In genomic region chr9:91423785-91424402, GRCh38 we compare ENCODE assay signal across 1 cellular context.
TF ChIP-seq lines count a peak whose summit lies in the region.

TSS of gene NFIL3 (minus strand) at chr9:91423832. CDS start at chr9:91410734, 13,098 bp downstream.

TF ChIP-seq in HepG2, 621 proteins besides CTCF, POLR2A, EP300 and RAD21 (continued from another document and continues in another):
- TF ChIP-seq ZNF281 (CRISPR knock-in tag; IDR thresholded peaks at IDR 0.05; ENCODE audit: borderline replicate concordance) (peak; percentile 18; the same call in 1 of the 2 replicates), CEBPB (IDR thresholded peaks at IDR 0.05; ENCODE audit: borderline replicate concordance, low read depth, low read length) (peak; percentile 98), ZSCAN25 (CRISPR knock-in tag; IDR thresholded peaks at IDR 0.05) (peak; percentile 43; the same call in 1 of the 2 replicates), ZNF484 (CRISPR knock-in tag; IDR thresholded peaks at IDR 0.05; ENCODE audit: borderline replicate concordance, low read depth) (no peak), SP2 (CRISPR knock-in tag; IDR thresholded peaks at IDR 0.05) (peak; percentile 58), ASH2L (IDR thresholded peaks at IDR 0.05; ENCODE audit: insufficient read length, low read depth, low read length) (no peak), YY1 (IDR thresholded peaks at IDR 0.05; ENCODE audit: insufficient read depth, insufficient replicate concordance, low read depth, low read length) (peak; percentile 54), ARID5B (CRISPR knock-in tag; IDR thresholded peaks at IDR 0.05) (peak; percentile 24; the same call in 1 of the 2 replicates), ZNF615 (CRISPR knock-in tag; IDR thresholded peaks at IDR 0.05; ENCODE audit: borderline replicate concordance) (no peak), MXD4 (CRISPR knock-in tag; IDR thresholded peaks at IDR 0.05) (peak; percentile 66), RARA (CRISPR knock-in tag; IDR thresholded peaks at IDR 0.05) (peak; percentile 32; the same call in 1 of the 2 replicates), ETV6 (CRISPR knock-in tag; conservative IDR thresholded peaks at IDR 0.05) (0 out of 2 replicates have a peak, but pooled peaks have one; percentile 47), ZNF710 (CRISPR knock-in tag; IDR thresholded peaks at IDR 0.05; ENCODE audit: borderline replicate concordance) (no peak), ZMAT3 (CRISPR knock-in tag; conservative IDR thresholded peaks at IDR 0.05) (0 out of 2 replicates have a peak, but pooled peaks have one; percentile 25), ZNF234 (CRISPR knock-in tag; conservative IDR thresholded peaks at IDR 0.05) (peak; percentile 56; the same call in 1 of the 2 replicates), TCF7 (IDR thresholded peaks at IDR 0.05; ENCODE audit: low read depth) (no peak), ZNF616 (CRISPR knock-in tag; IDR thresholded peaks at IDR 0.05; ENCODE audit: low read depth) (no peak; the same call in 1 of the 2 replicates), ATF2 (CRISPR knock-in tag; IDR thresholded peaks at IDR 0.05) (0 out of 2 replicates have a peak, but pooled peaks have one; percentile 9), ZC3H13 (CRISPR knock-in tag; IDR thresholded peaks at IDR 0.05) (peak; percentile 51; the same call in 1 of the 2 replicates), ZSCAN20 (CRISPR knock-in tag; IDR thresholded peaks at IDR 0.05; ENCODE audit: borderline replicate concordance) (peak; percentile 41; the same call in 1 of the 2 replicates), ZNF83 (CRISPR knock-in tag; IDR thresholded peaks at IDR 0.05; ENCODE audit: borderline replicate concordance) (no peak), HNRNPK (IDR thresholded peaks at IDR 0.05; ENCODE audit: low read depth, low read length, poor library complexity, severe bottlenecking) (peak; percentile 69), PRDM15 (CRISPR knock-in tag; IDR thresholded peaks at IDR 0.05) (no peak), ETS1 (CRISPR knock-in tag; IDR thresholded peaks at IDR 0.05) (peak; percentile 28; the same call in 1 of the 2 replicates), ZNF563 (CRISPR knock-in tag; IDR thresholded peaks at IDR 0.05) (no peak), ZNF780A (CRISPR knock-in tag; IDR thresholded peaks at IDR 0.05) (peak; percentile 70; the same call in 1 of the 2 replicates), HNRNPL (IDR thresholded peaks at IDR 0.05; ENCODE audit: low read depth, low read length) (0 out of 2 replicates have a peak, but pooled peaks have one; percentile 9), ZNF12 (CRISPR knock-in tag; IDR thresholded peaks at IDR 0.05) (peak; percentile 36), DRAP1 (CRISPR knock-in tag; IDR thresholded peaks at IDR 0.05) (0 out of 2 replicates have a peak, but pooled peaks have one; percentile 30), ZNF660 (CRISPR knock-in tag; IDR thresholded peaks at IDR 0.05; ENCODE audit: borderline replicate concordance, low read depth) (no peak), PLSCR1 (CRISPR knock-in tag; IDR thresholded peaks at IDR 0.05; ENCODE audit: borderline replicate concordance) (no peak), CERS6 (CRISPR knock-in tag; IDR thresholded peaks at IDR 0.05) (0 out of 2 replicates have a peak, but pooled peaks have one; percentile 26), ZNF414 (CRISPR knock-in tag; IDR thresholded peaks at IDR 0.05) (0 out of 2 replicates have a peak, but pooled peaks have one; percentile 49), GABPB1 (CRISPR knock-in tag; IDR thresholded peaks at IDR 0.05) (peak; percentile 57; the same call in 1 of the 2 replicates), ZBTB42 (CRISPR knock-in tag; IDR thresholded peaks at IDR 0.05) (0 out of 2 replicates have a peak, but pooled peaks have one; percentile 14), MIER3 (CRISPR knock-in tag; IDR thresholded peaks at IDR 0.05; ENCODE audit: borderline replicate concordance) (peak; percentile 16; the same call in 1 of the 2 replicates)
